In the genomic region with DNA sequence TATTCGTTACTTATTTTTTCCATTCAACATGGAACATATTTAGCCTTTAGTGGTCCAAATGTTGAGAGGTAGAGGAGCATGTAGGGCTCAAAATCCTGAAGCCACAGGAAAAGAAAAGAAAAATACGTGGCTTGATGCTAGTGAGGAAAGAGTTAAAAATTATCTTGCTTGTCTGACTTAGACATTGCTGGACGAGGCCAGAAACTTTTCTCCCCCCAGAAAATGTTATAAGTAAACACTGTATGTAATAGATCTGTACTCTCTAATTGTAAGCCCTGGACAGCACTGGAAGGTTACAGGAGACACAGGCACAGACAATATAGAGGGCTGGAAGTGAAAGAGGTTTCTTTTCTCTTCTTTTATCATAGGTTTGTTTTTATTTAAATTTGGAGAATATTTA, we compare ENCODE assay signal across 26 cellular contexts.
"Had no signal": no experiment of that assay in that cellular context is flagged by ENCODE, and none has a peak within 500 bp of the region (broad histone marks: within the 10 kb centered on the region; RNA-seq: fewer than 3 reads in every experiment).

No MANE protein-coding gene starts in this region.

- H3K27me3 ChIP-seq: adrenal gland had no signal

- H3K9ac ChIP-seq: KMS-11 had no signal

- DNase-seq: activated CD4-positive, alpha-beta T cell treated with anti-CD3 and anti-CD28 coated beads for 36 hours; activated CD4-positive, alpha-beta T cell treated with anti-CD3 and anti-CD28 coated beads, Interleukin-2, amount 50 U/mL, for 1 hour; activated CD8-positive, alpha-beta memory T cell treated with anti-CD3 and anti-CD28 coated beads, Interleukin-2, amount 50 U/mL, for 4 hours; activated CD8-positive, alpha-beta T cell treated with anti-CD3 and anti-CD28 coated beads for 36 hours; activated gamma-delta T cell treated with Interleukin-2 at 50 U/mL for 16 hours; activated naive CD4-positive, alpha-beta T cell treated with anti-CD3 and anti-CD28 coated beads, Interleukin-2, amount 10 ng/mL, durations not matched to agents 7 days and 5 days; activated naive CD8-positive, alpha-beta T cell treated with anti-CD3 and anti-CD28 coated beads for 36 hours; activated T-cell treated with anti-CD3 and anti-CD28 coated beads, Interleukin-2, amount 50 U/mL, for 72 hours; adrenal gland; aorta; NCI-H1092; NCI-H1417 treated with DMSO at 0.1 percent for 48 hours; NCI-H1694; NCI-H2029; NCI-H2107; NCI-H2171 treated with DMSO at 0.1 percent for 48 hours; NCI-H226; NCI-H526; NK-92 treated with Interleukin-12 subunit alpha and Interleukin-12 subunit beta, amount 100 ng/mL, for 24 hours; OCI-M1; RPMI8226; T-helper 1 cell; WERI-Rb-1 had no signal

- H3K4me3 ChIP-seq: adrenal gland, SK-N-MC had no signal

- H3K27ac Mint-ChIP-seq: activated CD4-positive, alpha-beta T cell treated with anti-CD3 and anti-CD28 coated beads for 36 hours; activated CD8-positive, alpha-beta T cell treated with anti-CD3 and anti-CD28 coated beads for 36 hours; activated naive CD4-positive, alpha-beta T cell treated with anti-CD3 and anti-CD28 coated beads, Interleukin-2, amount 10 ng/mL, durations not matched to agents 7 days and 5 days; activated naive CD8-positive, alpha-beta T cell treated with anti-CD3 and anti-CD28 coated beads for 36 hours; activated T-cell treated with anti-CD3 and anti-CD28 coated beads, Interleukin-2, amount 50 U/mL, for 72 hours; activated T-helper 2 cell treated with anti-CD3 and anti-CD28 coated beads, Interferon-gamma antibody, Interleukin-2, Interleukin-4, amounts not matched to agents 10 μg/mL and 5 μg/mL and 100 μg/mL, durations not matched to agents 14 hours and 24 hours and 36 hours had no signal

- H3K4me1 Mint-ChIP-seq: activated naive CD4-positive, alpha-beta T cell treated with anti-CD3 and anti-CD28 coated beads, Interleukin-2, amount 10 ng/mL, durations not matched to agents 7 days and 5 days had no signal

- H3K27me3 Mint-ChIP-seq: activated CD4-positive, alpha-beta T cell treated with anti-CD3 and anti-CD28 coated beads for 36 hours; activated CD8-positive, alpha-beta T cell treated with anti-CD3 and anti-CD28 coated beads for 36 hours; activated naive CD4-positive, alpha-beta T cell treated with anti-CD3 and anti-CD28 coated beads, Interleukin-2, amount 10 ng/mL, durations not matched to agents 7 days and 5 days; activated naive CD8-positive, alpha-beta T cell treated with anti-CD3 and anti-CD28 coated beads for 36 hours had no signal

- H3K4me1 ChIP-seq: adrenal gland had no signal

- H3K4me3 Mint-ChIP-seq: activated CD4-positive, alpha-beta T cell treated with anti-CD3 and anti-CD28 coated beads for 36 hours; activated CD8-positive, alpha-beta T cell treated with anti-CD3 and anti-CD28 coated beads for 36 hours; activated naive CD4-positive, alpha-beta T cell treated with anti-CD3 and anti-CD28 coated beads, Interleukin-2, amount 10 ng/mL, durations not matched to agents 7 days and 5 days; activated naive CD8-positive, alpha-beta T cell treated with anti-CD3 and anti-CD28 coated beads for 36 hours; activated T-cell treated with anti-CD3 and anti-CD28 coated beads, Interleukin-2, amount 50 U/mL, for 72 hours had no signal

- H3K9me3 ChIP-seq: adrenal gland had no signal

- H3K36me3 Mint-ChIP-seq: activated naive CD4-positive, alpha-beta T cell treated with anti-CD3 and anti-CD28 coated beads, Interleukin-2, amount 10 ng/mL, durations not matched to agents 7 days and 5 days had no signal

- H3K36me3 ChIP-seq: adrenal gland, WERI-Rb-1 had no signal

- H3K9me3 Mint-ChIP-seq: activated CD8-positive, alpha-beta T cell treated with anti-CD3 and anti-CD28 coated beads for 36 hours; activated naive CD4-positive, alpha-beta T cell treated with anti-CD3 and anti-CD28 coated beads, Interleukin-2, amount 10 ng/mL, durations not matched to agents 7 days and 5 days; activated naive CD8-positive, alpha-beta T cell treated with anti-CD3 and anti-CD28 coated beads for 36 hours; activated T-cell treated with anti-CD3 and anti-CD28 coated beads, Interleukin-2, amount 50 U/mL, for 72 hours; activated T-helper 2 cell treated with anti-CD3 and anti-CD28 coated beads, Interferon-gamma antibody, Interleukin-2, Interleukin-4, amounts not matched to agents 10 μg/mL and 5 μg/mL and 100 μg/mL, durations not matched to agents 14 hours and 24 hours and 36 hours had no signal
